In the genomic region with DNA sequence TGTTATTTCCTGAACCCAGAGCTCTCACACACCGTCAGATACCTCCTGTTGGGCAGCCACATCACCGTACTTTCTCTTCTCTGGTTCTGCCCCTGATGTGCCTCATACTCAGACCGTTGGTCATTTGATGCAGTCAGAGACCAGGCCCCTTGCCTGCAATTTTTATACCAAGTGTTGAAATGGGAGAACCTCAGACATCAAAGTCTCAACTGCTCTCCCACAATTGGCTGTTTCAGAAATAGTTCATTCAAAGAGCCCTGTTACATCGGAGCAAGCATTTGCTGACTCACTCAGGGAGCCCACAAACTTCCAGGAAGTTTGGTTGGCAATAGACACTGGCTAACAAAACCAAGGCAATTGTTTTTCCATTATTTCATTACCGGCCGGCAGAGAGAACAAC, we compare ENCODE assay signal across 1 cellular context.
TF ChIP-seq lines count a peak whose summit lies in the region.

No MANE protein-coding gene starts in this region.

TF ChIP-seq in A549, 52 proteins besides CTCF, POLR2A, EP300 and RAD21 (continued from another document):
- TF ChIP-seq, protein P1, sequence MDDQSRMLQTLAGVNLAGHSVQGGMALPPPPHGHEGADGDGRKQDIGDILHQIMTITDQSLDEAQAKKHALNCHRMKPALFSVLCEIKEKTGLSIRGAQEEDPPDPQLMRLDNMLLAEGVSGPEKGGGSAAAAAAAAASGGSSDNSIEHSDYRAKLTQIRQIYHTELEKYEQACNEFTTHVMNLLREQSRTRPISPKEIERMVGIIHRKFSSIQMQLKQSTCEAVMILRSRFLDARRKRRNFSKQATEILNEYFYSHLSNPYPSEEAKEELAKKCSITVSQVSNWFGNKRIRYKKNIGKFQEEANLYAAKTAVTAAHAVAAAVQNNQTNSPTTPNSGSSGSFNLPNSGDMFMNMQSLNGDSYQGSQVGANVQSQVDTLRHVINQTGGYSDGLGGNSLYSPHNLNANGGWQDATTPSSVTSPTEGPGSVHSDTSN (IDR thresholded peaks at IDR 0.05), result no peak
